8 cellular contexts compared by ENCODE assay signal in the genomic region with DNA sequence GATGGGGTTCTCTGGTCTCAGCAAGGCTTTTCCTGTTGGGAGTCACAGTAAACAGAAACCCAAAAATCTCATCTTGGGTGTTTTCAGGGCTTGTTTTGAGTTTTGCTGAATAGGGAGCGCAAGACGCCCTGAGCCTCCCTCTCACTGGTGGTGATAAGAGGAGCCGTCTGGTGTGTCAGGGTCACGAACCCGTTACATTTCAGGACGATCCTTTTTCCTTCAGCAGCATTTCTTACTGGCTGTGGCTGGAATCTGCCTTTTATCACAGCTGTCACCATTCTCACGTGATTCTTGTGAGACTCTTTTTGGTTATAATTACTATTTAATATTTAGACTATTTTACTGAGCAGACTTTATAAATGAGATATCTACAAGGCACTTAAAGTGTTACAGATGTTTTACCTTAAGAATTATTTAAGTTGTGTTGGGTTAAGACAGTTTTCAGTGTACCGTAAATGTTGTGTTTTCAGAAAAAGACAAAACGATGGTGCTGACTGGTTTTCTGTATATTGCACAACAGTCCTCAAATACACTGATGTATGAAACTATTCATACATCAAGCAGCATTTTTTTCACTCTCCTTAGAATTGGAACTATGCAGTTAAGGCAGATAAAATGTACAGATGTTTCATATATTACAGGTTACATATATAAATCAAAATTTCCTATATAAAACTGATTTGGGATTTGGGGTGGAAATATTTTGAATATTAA. TPM values are rescaled to one million over a fixed set of nuclear protein-coding genes. Genes with fewer than 3 reads are reported as not detected.
DNase-seq lines count a peak whose midpoint lies in the region; ATAC-seq, FAIRE-seq and TF ChIP-seq lines count a peak whose summit lies in the region.

No MANE protein-coding gene starts in this region.

- H3K4me1 ChIP-seq in kidney (ENCODE audit: control insufficient read depth in 1 of 2, insufficient read depth in 1 of 2, low read depth in 1 of 2, low read length in 2 of 2), result peaks cover 9 to 21% of the 10 kb centered on the region in 2 donors
- H3K4me1 ChIP-seq in testis, result peaks cover 29% of the 10 kb centered on the region
- H3K4me1 ChIP-seq in CD4-positive, alpha-beta memory T cell (ENCODE audit: insufficient read depth, low read length), result peaks cover 33% of the 10 kb centered on the region

- peak overlapping the region; percentile 84 for H3K27ac Mint-ChIP-seq in activated CD4-positive, alpha-beta T cell treated with anti-CD3 and anti-CD28 coated beads, Interleukin-2, amount 10 ng/mL, durations not matched to agents 24 days and 14 days
- H3K27ac Mint-ChIP-seq in activated naive CD8-positive, alpha-beta T cell treated with anti-CD3 and anti-CD28 coated beads for 36 hours, result peak overlapping the region; percentile 85
- H3K27ac Mint-ChIP-seq in CD4-positive, alpha-beta memory T cell, result peak overlapping the region in 3 of 7 donors; percentile 64 to 80 (median 80)

- H3K4me3 Mint-ChIP-seq in activated CD4-positive, alpha-beta T cell treated with anti-CD3 and anti-CD28 coated beads, Interleukin-2, amount 10 ng/mL, durations not matched to agents 24 days and 14 days, result no peak overlapping the region
- H3K4me3 Mint-ChIP-seq in activated naive CD8-positive, alpha-beta T cell treated with anti-CD3 and anti-CD28 coated beads for 36 hours, result no peak overlapping the region
- no peak overlapping the region for H3K4me3 Mint-ChIP-seq in CD4-positive, alpha-beta memory T cell

- H3K27ac ChIP-seq in kidney (ENCODE audit: low read depth in 2 of 2, low read length in 2 of 2) (peak overlapping the region; percentile 39 to 66), testis (peak overlapping the region; percentile 68 to 96)
- H3K27ac ChIP-seq in CD4-positive, alpha-beta memory T cell (ENCODE audit: low read depth, low read length), result no peak overlapping the region

- FAIRE-seq in kidney (lab: Jason Lieb, UNC), result no peak

- H3K9me3 Mint-ChIP-seq in activated CD4-positive, alpha-beta T cell treated with anti-CD3 and anti-CD28 coated beads, Interleukin-2, amount 10 ng/mL, durations not matched to agents 24 days and 14 days, result no peaks in the 10 kb centered on the region
- H3K9me3 Mint-ChIP-seq in activated naive CD8-positive, alpha-beta T cell treated with anti-CD3 and anti-CD28 coated beads for 36 hours, result no peaks in the 10 kb centered on the region
- no peaks in the 10 kb centered on the region for H3K9me3 Mint-ChIP-seq in CD4-positive, alpha-beta memory T cell

- peaks cover 11 to 21% of the 10 kb centered on the region in 2 donors for H3K36me3 ChIP-seq in kidney (ENCODE audit: control insufficient read depth in 1 of 2, insufficient read depth in 2 of 2, low read length in 2 of 2)
- H3K36me3 ChIP-seq in testis (ENCODE audit: low read depth, missing control alignments), result no peaks in the 10 kb centered on the region
- H3K36me3 ChIP-seq in CD4-positive, alpha-beta memory T cell (ENCODE audit: insufficient read depth, low read length), result peaks cover 16% of the 10 kb centered on the region

- POLR2A ChIA-PET in CD4-positive, alpha-beta memory T cell (lab: Charles Lee; ENCODE audit: partially characterized antibody), result interaction anchor here (1.0 to 3.2 kb wide), 5 partner anchors 42 to 100 kb away, joined by 5 to 18 read pairs (median 7); partner anchors contain the start of genes COX19 and SUN1

- ATAC-seq in left lobe of liver, result no peak

- no peaks in the 10 kb centered on the region for H3K27me3 Mint-ChIP-seq in activated CD4-positive, alpha-beta T cell treated with anti-CD3 and anti-CD28 coated beads, Interleukin-2, amount 10 ng/mL, durations not matched to agents 24 days and 14 days
- H3K27me3 Mint-ChIP-seq in activated naive CD8-positive, alpha-beta T cell treated with anti-CD3 and anti-CD28 coated beads for 36 hours, result no peaks in the 10 kb centered on the region
- H3K27me3 Mint-ChIP-seq in CD4-positive, alpha-beta memory T cell, result no peaks in the 10 kb centered on the region

- peaks cover 31% of the 10 kb centered on the region for H3K36me3 Mint-ChIP-seq in activated CD4-positive, alpha-beta T cell treated with anti-CD3 and anti-CD28 coated beads, Interleukin-2, amount 10 ng/mL, durations not matched to agents 24 days and 14 days (ENCODE audit: low read depth)
- H3K36me3 Mint-ChIP-seq in activated naive CD8-positive, alpha-beta T cell treated with anti-CD3 and anti-CD28 coated beads for 36 hours, result peaks cover 30% of the 10 kb centered on the region
- peaks cover 11 to 39% of the 10 kb centered on the region in 2 donors for H3K36me3 Mint-ChIP-seq in CD4-positive, alpha-beta memory T cell

- no peak overlapping the region for H3K4me3 ChIP-seq in kidney (ENCODE audit: low read length in 2 of 2)
- H3K4me3 ChIP-seq in testis, result no peak overlapping the region
- no peak overlapping the region for H3K4me3 ChIP-seq in CD4-positive, alpha-beta memory T cell (ENCODE audit: low read length in 2 of 2)

- TF ChIP-seq POLR2A in testis (IDR thresholded peaks at IDR 0.05), result no peak

- no peak for TF ChIP-seq CTCF in kidney (IDR thresholded peaks at IDR 0.05; ENCODE audit: borderline replicate concordance, extremely low read depth, insufficient read depth)
- no peak for TF ChIP-seq CTCF in testis (IDR thresholded peaks at IDR 0.05)

- peaks cover 19% of the 10 kb centered on the region for H3K4me1 Mint-ChIP-seq in activated CD4-positive, alpha-beta T cell treated with anti-CD3 and anti-CD28 coated beads, Interleukin-2, amount 10 ng/mL, durations not matched to agents 24 days and 14 days
- H3K4me1 Mint-ChIP-seq in activated naive CD8-positive, alpha-beta T cell treated with anti-CD3 and anti-CD28 coated beads for 36 hours, result peaks cover 23% of the 10 kb centered on the region
- H3K4me1 Mint-ChIP-seq in CD4-positive, alpha-beta memory T cell, result peaks cover 17 to 26% (median 20%) of the 10 kb centered on the region in 4 donors

- no peaks in the 10 kb centered on the region for H3K27me3 ChIP-seq in testis
- no peaks in the 10 kb centered on the region for H3K27me3 ChIP-seq in CD4-positive, alpha-beta memory T cell (ENCODE audit: insufficient read depth, low read length)

- WGBS in testis, 2 donors, result 52 to 67% methylated on average over 9 of the region's 9 CpGs

- intact Hi-C loops in activated CD4-positive, alpha-beta T cell treated with anti-CD3 and anti-CD28 coated beads, Interleukin-2, amount 10 ng/mL, durations not matched to agents 24 days and 14 days (cut with micrococcal nuclease), result no loop called here
- intact Hi-C loops in kidney (cut with DNase I) (loop anchor here (10.0 kb wide), 1 partner anchor 89 kb away; no protein-coding TSS in a partner anchor), testis (cut with DNase I; ENCODE audit: low total_unique reads) (loop anchor here (5.0 kb wide), 1 partner anchor 87 kb away; no protein-coding TSS in a partner anchor)
- intact Hi-C loops in CD4-positive, alpha-beta memory T cell (cut with micrococcal nuclease), result no loop called here

- H3K9me3 ChIP-seq in kidney (ENCODE audit: control insufficient read depth in 1 of 2, low read length in 2 of 2) (no peaks in the 10 kb centered on the region), testis (no peaks in the 10 kb centered on the region)
- no peaks in the 10 kb centered on the region for H3K9me3 ChIP-seq in CD4-positive, alpha-beta memory T cell (ENCODE audit: control insufficient read depth in 1 of 2, low read length in 2 of 2)

- no peak overlapping the region for H3K9ac ChIP-seq in kidney (ENCODE audit: low read length in 2 of 2)

- no peak for DNase-seq in activated CD4-positive, alpha-beta T cell treated with anti-CD3 and anti-CD28 coated beads, Interleukin-2, amount 10 ng/mL, durations not matched to agents 24 days and 14 days
- DNase-seq in activated CD4-positive, alpha-beta T cell treated with anti-CD3 and anti-CD28 coated beads for 48 hours, result no peak
- no peak for DNase-seq in activated naive CD8-positive, alpha-beta T cell treated with anti-CD3 and anti-CD28 coated beads for 36 hours
- DNase-seq in kidney (no peak), testis (peak; percentile 78), left lobe of liver (ENCODE audit: low spot score) (no peak)
- no peak for DNase-seq in CD4-positive, alpha-beta memory T cell
- DNase-seq in effector CD8-positive, alpha-beta T cell (lab: John Stamatoyannopoulos, UW), result no peak

- CTCF ChIA-PET in CD4-positive, alpha-beta memory T cell (lab: Charles Lee; ENCODE audit: partially characterized antibody), result interaction anchor here (0.6 to 5.1 kb wide), 12 partner anchors 11 to 553 kb away, joined by 3 to 115 read pairs (median 6); partner anchors contain the start of gene SUN1

RNA-seq across cellular contexts. Expression of gene GET4, which starts 2.2 kb away (rescaled TPM):
- total RNA-seq in activated CD4-positive, alpha-beta T cell treated with anti-CD3 and anti-CD28 coated beads, Interleukin-2, amount 10 ng/mL, durations not matched to agents 24 days and 14 days, result 35.8 and 41.0 TPM in 2 replicates
- total RNA-seq in activated naive CD8-positive, alpha-beta T cell treated with anti-CD3 and anti-CD28 coated beads for 36 hours, result 10 to 100 TPM; 35.2 to 39.6 TPM
- total RNA-seq in kidney, result 44.8 TPM
- polyA plus RNA-seq in kidney (ENCODE audit: insufficient read depth, low read depth, low replicate concordance), result 80.8 TPM
- total RNA-seq in testis, result 100 to 1,000 TPM; 128 to 141 TPM
- 89.0 TPM for polyA plus RNA-seq in testis (ENCODE audit: insufficient read depth, low read depth, low replicate concordance)
- total RNA-seq in CD4-positive, alpha-beta memory T cell, result 10 to 100 TPM; 47.4 to 51.6 TPM
- polyA plus RNA-seq in CD4-positive, alpha-beta memory T cell, result 10 to 100 TPM; 22.0 to 28.7 TPM
- total RNA-seq in left lobe of liver, result 38.2 TPM

RNA-seq across cellular contexts. Expression of gene SUN1, which starts 41.9 kb away (rescaled TPM):
- total RNA-seq in activated CD4-positive, alpha-beta T cell treated with anti-CD3 and anti-CD28 coated beads, Interleukin-2, amount 10 ng/mL, durations not matched to agents 24 days and 14 days, result 85.8 and 90.3 TPM in 2 replicates
- 10 to 100 TPM; 50.1 to 53.4 TPM for total RNA-seq in activated naive CD8-positive, alpha-beta T cell treated with anti-CD3 and anti-CD28 coated beads for 36 hours
- 168 TPM for total RNA-seq in kidney
- 40.4 TPM for polyA plus RNA-seq in kidney (ENCODE audit: insufficient read depth, low read depth, low replicate concordance)
- total RNA-seq in testis, result 100 to 1,000 TPM; 167 to 213 TPM
- 173 TPM for polyA plus RNA-seq in testis (ENCODE audit: insufficient read depth, low read depth, low replicate concordance)
- total RNA-seq in CD4-positive, alpha-beta memory T cell, result 100 to 1,000 TPM; 198 to 210 TPM
- 10 to 100 TPM; 53.7 to 63.3 TPM for polyA plus RNA-seq in CD4-positive, alpha-beta memory T cell
- total RNA-seq in left lobe of liver, result 41.5 TPM

Comparison
In these comparisons a context has a peak if more than half of its experiments do, and no peak if none do; other contexts are left out.
1. intact Hi-C loops: an anchor here in kidney (10.0 kb wide) and testis (5.0 kb wide); none called in activated CD4-positive, alpha-beta T cell treated with anti-CD3 and anti-CD28 coated beads, Interleukin-2, amount 10 ng/mL, durations not matched to agents 24 days and 14 days and CD4-positive, alpha-beta memory T cell.